ENCODE assay signal across 1 cellular context in the genomic region with DNA sequence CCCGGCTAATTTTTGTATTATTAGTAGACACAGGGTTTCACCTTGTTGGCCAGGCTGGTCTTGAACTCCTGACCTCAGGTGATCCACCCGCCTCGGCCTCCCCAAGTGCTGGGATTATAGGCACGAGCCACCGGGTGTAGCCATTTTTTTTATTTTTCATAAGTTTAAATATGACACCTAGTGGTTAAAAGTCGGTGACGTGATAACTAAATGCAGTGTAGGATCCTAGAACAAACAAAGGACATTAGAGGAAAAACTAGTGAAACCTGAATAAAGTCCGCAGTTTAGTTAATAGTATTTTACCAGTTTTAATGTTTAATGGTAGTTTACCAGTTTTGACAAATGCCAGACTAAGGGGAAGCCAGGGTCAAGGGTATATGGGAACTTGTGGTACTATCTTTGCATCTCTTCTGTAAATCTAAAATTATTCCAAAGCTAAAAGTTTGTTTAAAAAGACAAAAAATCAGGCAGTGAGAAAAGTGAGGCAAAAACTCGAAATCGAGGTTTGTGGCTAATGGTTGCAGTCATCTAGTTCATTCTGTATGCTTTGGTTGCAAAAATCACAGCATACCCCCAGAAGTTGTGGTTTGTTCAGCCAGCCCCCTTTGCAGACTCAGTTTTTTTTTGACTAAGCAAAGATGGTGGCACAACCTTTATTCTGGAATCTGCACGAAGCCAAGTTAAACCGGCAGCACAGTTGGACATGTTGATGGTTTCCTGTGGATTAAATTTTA.
TF ChIP-seq lines count a peak whose summit lies in the region.

No MANE protein-coding gene starts in this region.

TF ChIP-seq in IMR-90, 13 proteins besides CTCF, POLR2A, EP300 and RAD21:
- TF ChIP-seq MAFK (IDR thresholded peaks at IDR 0.05; ENCODE audit: low read depth, low read length) (no peak), MAZ (IDR thresholded peaks at IDR 0.05; ENCODE audit: borderline replicate concordance, low read depth, low read length) (no peak), NFE2L2 (IDR thresholded peaks at IDR 0.05; ENCODE audit: low read depth, low read length) (no peak), CEBPB (IDR thresholded peaks at IDR 0.05; ENCODE audit: low read depth, low read length) (no peak), CHD1 (IDR thresholded peaks at IDR 0.05; ENCODE audit: low read depth, low read length) (no peak), RCOR1 (IDR thresholded peaks at IDR 0.05; ENCODE audit: insufficient replicate concordance, low read length) (no peak), FOS (IDR thresholded peaks at IDR 0.05; ENCODE audit: low read depth, low read length) (no peak), BHLHE40 (IDR thresholded peaks at IDR 0.05; ENCODE audit: low read depth, low read length) (no peak), MXI1 (IDR thresholded peaks at IDR 0.05; ENCODE audit: borderline replicate concordance, low read depth, low read length) (no peak), RFX5 (IDR thresholded peaks at IDR 0.05; ENCODE audit: low read depth, low read length) (no peak)
- TF ChIP-seq, protein P1, sequence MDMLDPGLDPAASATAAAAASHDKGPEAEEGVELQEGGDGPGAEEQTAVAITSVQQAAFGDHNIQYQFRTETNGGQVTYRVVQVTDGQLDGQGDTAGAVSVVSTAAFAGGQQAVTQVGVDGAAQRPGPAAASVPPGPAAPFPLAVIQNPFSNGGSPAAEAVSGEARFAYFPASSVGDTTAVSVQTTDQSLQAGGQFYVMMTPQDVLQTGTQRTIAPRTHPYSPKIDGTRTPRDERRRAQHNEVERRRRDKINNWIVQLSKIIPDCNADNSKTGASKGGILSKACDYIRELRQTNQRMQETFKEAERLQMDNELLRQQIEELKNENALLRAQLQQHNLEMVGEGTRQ (IDR thresholded peaks at IDR 0.05; ENCODE audit: low read depth, low read length): no peak
TF ChIP-seq in IMR-90: peak in this region for 0.
